Comparison of ENCODE assay signal across 1 cellular context in genomic region chr2:224922142-224922727, GRCh38.
TF ChIP-seq lines count a peak whose summit lies in the region.

No MANE protein-coding gene starts in this region.

TF ChIP-seq in GM12878, 131 proteins besides CTCF, POLR2A, EP300 and RAD21 (continued from another document and continues in another):
- TF ChIP-seq ELK1 (IDR thresholded peaks at IDR 0.05; ENCODE audit: low read depth, low read length) (no peak), SKIL (IDR thresholded peaks at IDR 0.05; ENCODE audit: low read depth, poor library complexity, severe bottlenecking) (peak; percentile 85), PBX3 (IDR thresholded peaks at IDR 0.05; ENCODE audit: insufficient replicate concordance, low read depth, low read length) (no peak), PAX5 (IDR thresholded peaks at IDR 0.05; ENCODE audit: borderline replicate concordance, low read depth, low read length) (0 out of 2 replicates have a peak, but pooled peaks have one; percentile 34), TAF1 (IDR thresholded peaks at IDR 0.05; ENCODE audit: borderline replicate concordance, low read depth, low read length) (no peak), HCFC1 (IDR thresholded peaks at IDR 0.05; ENCODE audit: low read length) (no peak), HDAC2 (IDR thresholded peaks at IDR 0.05) (no peak), SP1 (IDR thresholded peaks at IDR 0.05; ENCODE audit: low read depth, low read length) (no peak), PAX8 (IDR thresholded peaks at IDR 0.05) (no peak), ZNF622 (IDR thresholded peaks at IDR 0.05) (no peak), SIX5 (IDR thresholded peaks at IDR 0.05; ENCODE audit: low read depth, low read length, severe bottlenecking) (no peak), NR2C2 (IDR thresholded peaks at IDR 0.05; ENCODE audit: borderline replicate concordance, control insufficient read depth, insufficient read length, low read depth) (no peak), ZNF592 (IDR thresholded peaks at IDR 0.05) (no peak), BACH1 (IDR thresholded peaks at IDR 0.05; ENCODE audit: borderline replicate concordance) (peak; percentile 52; the same call in 1 of the 2 replicates), SIN3A (IDR thresholded peaks at IDR 0.05; ENCODE audit: low read depth, low read length) (no peak), CREM (IDR thresholded peaks at IDR 0.05; ENCODE audit: low read depth) (no peak), ZNF24 (IDR thresholded peaks at IDR 0.05) (peak; percentile 78), ZNF207 (IDR thresholded peaks at IDR 0.05; ENCODE audit: borderline replicate concordance) (no peak), EZH2 (IDR thresholded peaks at IDR 0.05; ENCODE audit: borderline replicate concordance, control insufficient read depth, low read depth, low read length) (no peak), GATAD2B (conservative IDR thresholded peaks at IDR 0.05; ENCODE audit: low read depth) (peak; percentile 68; the same call in 1 of the 2 replicates), GABPA (IDR thresholded peaks at IDR 0.05; ENCODE audit: low read depth) (no peak), SREBF2 (IDR thresholded peaks at IDR 0.05; ENCODE audit: low read length) (no peak), RFX5 (IDR thresholded peaks at IDR 0.05; ENCODE audit: low read depth, low read length) (no peak), KLF5 (IDR thresholded peaks at IDR 0.05; ENCODE audit: partially characterized antibody) (no peak), NFXL1 (IDR thresholded peaks at IDR 0.05; ENCODE audit: borderline replicate concordance) (no peak), BHLHE40 (IDR thresholded peaks at IDR 0.05; ENCODE audit: borderline replicate concordance in 1 of 2, low read depth in 2 of 2, low read length in 1 of 2) (peak in 1 of 2 experiments; percentile 64; a peak in 3 of 4 replicates), SUPT20H (IDR thresholded peaks at IDR 0.05; ENCODE audit: borderline replicate concordance, control insufficient read depth, low read depth, low read length) (no peak), YBX1 (IDR thresholded peaks at IDR 0.05) (no peak), WRNIP1 (IDR thresholded peaks at IDR 0.05; ENCODE audit: borderline replicate concordance, low read depth, low read length) (no peak), CEBPB (IDR thresholded peaks at IDR 0.05; ENCODE audit: borderline replicate concordance in 1 of 2, low read depth in 2 of 2, low read length in 2 of 2) (no peak), MTA3 (IDR thresholded peaks at IDR 0.05; ENCODE audit: borderline replicate concordance, low read length) (no peak), FOXM1 (IDR thresholded peaks at IDR 0.05; ENCODE audit: low read depth, low read length) (0 out of 2 replicates have a peak, but pooled peaks have one; percentile 53), SMAD5 (IDR thresholded peaks at IDR 0.05; ENCODE audit: low read depth) (no peak), TARDBP (IDR thresholded peaks at IDR 0.05; ENCODE audit: borderline replicate concordance) (no peak), POU2F2 (IDR thresholded peaks at IDR 0.05; ENCODE audit: borderline replicate concordance, low read depth, low read length) (no peak), RAD51 (IDR thresholded peaks at IDR 0.05) (peak; percentile 30; the same call in 1 of the 2 replicates), TCF7 (IDR thresholded peaks at IDR 0.05; ENCODE audit: borderline replicate concordance) (no peak), USF2 (IDR thresholded peaks at IDR 0.05; ENCODE audit: borderline replicate concordance, low read depth, low read length) (no peak), DPF2 (IDR thresholded peaks at IDR 0.05) (peak; percentile 96), RUNX3 (IDR thresholded peaks at IDR 0.05; ENCODE audit: low read length) (peak; percentile 94), ZNF384 (IDR thresholded peaks at IDR 0.05; ENCODE audit: borderline replicate concordance, low read depth, low read length) (peak; percentile 75), BRCA1 (IDR thresholded peaks at IDR 0.05; ENCODE audit: low read depth, low read length) (no peak), ZNF687 (IDR thresholded peaks at IDR 0.05) (no peak; the same call in 1 of the 2 replicates), RELA (IDR thresholded peaks at IDR 0.05; ENCODE audit: borderline replicate concordance, partially characterized antibody) (no peak), KAT2A (conservative IDR thresholded peaks at IDR 0.05; ENCODE audit: control insufficient read depth, low read depth, low read length) (no peak), ETV6 (conservative IDR thresholded peaks at IDR 0.05 in 1 of 2, IDR thresholded peaks at IDR 0.05 in 1 of 2; ENCODE audit: borderline replicate concordance in 1 of 2, low read depth in 1 of 2) (peak in 1 of 2 experiments; percentile 50; a peak in 1 of 4 replicates), ZBTB40 (IDR thresholded peaks at IDR 0.05; ENCODE audit: borderline replicate concordance) (0 out of 2 replicates have a peak, but pooled peaks have one; percentile 8), SUZ12 (IDR thresholded peaks at IDR 0.05; ENCODE audit: unreplicated experiment) (no peak), CBX3 (IDR thresholded peaks at IDR 0.05; ENCODE audit: borderline replicate concordance, low read depth) (no peak)
